In the genomic region with DNA sequence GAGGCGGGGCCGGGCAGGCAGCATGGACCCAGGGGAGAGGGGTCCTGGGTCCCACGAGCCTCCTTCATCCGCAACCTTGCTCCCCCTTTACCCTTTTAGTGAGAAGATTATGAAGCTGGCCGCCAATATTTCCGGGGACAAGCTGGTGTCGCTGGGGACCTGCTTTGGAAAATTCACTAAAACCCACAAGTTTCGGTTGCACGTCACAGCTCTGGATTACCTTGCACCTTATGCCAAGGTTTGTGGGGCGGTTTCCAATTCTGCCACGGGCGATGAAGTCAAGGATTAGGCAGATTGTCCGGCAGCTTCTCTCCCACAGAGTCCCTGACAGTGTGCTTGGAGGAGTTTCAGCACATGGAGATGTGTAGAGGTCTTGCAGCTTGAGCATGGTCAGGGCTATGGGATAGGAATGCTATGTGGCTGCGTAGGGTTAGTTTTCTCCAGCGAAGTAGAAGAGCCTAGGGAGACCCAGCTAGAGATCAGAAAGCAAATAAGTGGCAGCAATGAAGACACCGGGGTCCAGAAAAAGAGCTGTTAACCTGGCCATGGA, we compare ENCODE assay signal across 8 cellular contexts. TPM values are rescaled to one million over a fixed set of nuclear protein-coding genes. Genes with fewer than 3 reads are reported as not detected.
DNase-seq lines count a peak whose midpoint lies in the region; ATAC-seq and TF ChIP-seq lines count a peak whose summit lies in the region.

No MANE protein-coding gene starts in this region.

- H3K27ac ChIP-seq in right atrium auricular region (peak overlapping the region; percentile 91), stomach smooth muscle (ENCODE audit: low read length) (peak overlapping the region; percentile 80)

- H3K36me3 ChIP-seq in right atrium auricular region (peaks cover 21% of the 10 kb centered on the region), kidney epithelial cell (ENCODE audit: control insufficient read depth, insufficient read depth, low read length) (peaks cover 1% of the 10 kb centered on the region), stomach smooth muscle (ENCODE audit: control insufficient read depth in 2 of 2, insufficient read depth in 2 of 2, low read length in 2 of 2) (peaks cover 14 to 22% of the 10 kb centered on the region in 2 donors)

- no peaks in the 10 kb centered on the region for H3K27me3 Mint-ChIP-seq in activated naive CD8-positive, alpha-beta T cell treated with anti-CD3 and anti-CD28 coated beads for 36 hours

- no peaks in the 10 kb centered on the region for H3K9me3 Mint-ChIP-seq in activated naive CD8-positive, alpha-beta T cell treated with anti-CD3 and anti-CD28 coated beads for 36 hours

- H3K4me3 ChIP-seq in right atrium auricular region = peak overlapping the region; percentile 82 to 96
- peak overlapping the region; percentile 85 for H3K4me3 ChIP-seq in kidney epithelial cell (ENCODE audit: low read depth, low read length)
- peak overlapping the region; percentile 95 to 99 for H3K4me3 ChIP-seq in stomach smooth muscle (ENCODE audit: low read length in 2 of 2)

- H3K9me3 ChIP-seq in right atrium auricular region = no peaks in the 10 kb centered on the region
- H3K9me3 ChIP-seq in stomach smooth muscle (ENCODE audit: control insufficient read depth in 2 of 2, low read length in 2 of 2) = no peaks in the 10 kb centered on the region

- H3K36me3 Mint-ChIP-seq in activated naive CD8-positive, alpha-beta T cell treated with anti-CD3 and anti-CD28 coated beads for 36 hours = peaks cover 33% of the 10 kb centered on the region

- H3K27me3 ChIP-seq in right atrium auricular region = no peaks in the 10 kb centered on the region
- H3K27me3 ChIP-seq in kidney epithelial cell (ENCODE audit: control insufficient read depth, insufficient read depth, low read length) = no peaks in the 10 kb centered on the region
- H3K27me3 ChIP-seq in stomach smooth muscle (ENCODE audit: control insufficient read depth in 1 of 2, insufficient read depth in 2 of 2, low read length in 2 of 2) = no peaks in the 10 kb centered on the region

- peaks cover 35% of the 10 kb centered on the region for H3K4me1 Mint-ChIP-seq in activated naive CD8-positive, alpha-beta T cell treated with anti-CD3 and anti-CD28 coated beads for 36 hours

- TF ChIP-seq CTCF in right atrium auricular region (IDR thresholded peaks at IDR 0.05) = no peak
- no peak for TF ChIP-seq CTCF in kidney epithelial cell (IDR thresholded peaks at IDR 0.05; ENCODE audit: insufficient read depth, low read length, poor library complexity, severe bottlenecking)

- peak overlapping the region; percentile 96 for H3K4me3 Mint-ChIP-seq in activated naive CD8-positive, alpha-beta T cell treated with anti-CD3 and anti-CD28 coated beads for 36 hours

- intact Hi-C loops in Right ventricle myocardium superior (cut with DNase I) = no loop called here

- peak overlapping the region; percentile 87 to 96 for H3K9ac ChIP-seq in stomach smooth muscle (ENCODE audit: low read length in 2 of 2)

- DNase-seq in right atrium auricular region (ENCODE audit: low spot score) (no peak), Right ventricle myocardium superior (no peak), kidney epithelial cell (ENCODE audit: low read depth) (no peak), NCI-H69 (lab: John Stamatoyannopoulos, UW) (no peak)
- peak; percentile 39 for DNase-seq in activated naive CD8-positive, alpha-beta T cell treated with anti-CD3 and anti-CD28 coated beads for 36 hours

- peak overlapping the region; percentile 96 for H3K27ac Mint-ChIP-seq in activated naive CD8-positive, alpha-beta T cell treated with anti-CD3 and anti-CD28 coated beads for 36 hours

- no peak for ATAC-seq in Right ventricle myocardium superior (ENCODE audit: poor library complexity)
- no peak for ATAC-seq in GM18517 (IDR thresholded peaks at IDR 0.05; ENCODE audit: unreplicated experiment)
- ATAC-seq in GM18870 (IDR thresholded peaks at IDR 0.05; ENCODE audit: unreplicated experiment) = no peak

- peaks cover 0 to 28% of the 10 kb centered on the region in 2 donors for H3K4me1 ChIP-seq in right atrium auricular region
- H3K4me1 ChIP-seq in stomach smooth muscle (ENCODE audit: control insufficient read depth, insufficient read depth, low read length) = peaks cover 25% of the 10 kb centered on the region

RNA-seq across cellular contexts. Expression of a gene that starts 0.6 kb away (rescaled TPM):
- total RNA-seq in right atrium auricular region = 1 to 10 TPM; 5.9 to 6.6 TPM
- total RNA-seq in Right ventricle myocardium superior = 7.3 TPM
- total RNA-seq in activated naive CD8-positive, alpha-beta T cell treated with anti-CD3 and anti-CD28 coated beads for 36 hours = 10 to 100 TPM; 70.1 to 73.2 TPM
- total RNA-seq in kidney epithelial cell = 26.5 and 26.6 TPM in 2 replicates

RNA-seq across cellular contexts. Expression of a gene that starts 0.8 kb away (rescaled TPM):
- total RNA-seq in right atrium auricular region = 10 to 100 TPM; 24.4 to 31.8 TPM
- 22.0 TPM for total RNA-seq in Right ventricle myocardium superior
- 10 to 100 TPM; 30.2 to 31.8 TPM for total RNA-seq in activated naive CD8-positive, alpha-beta T cell treated with anti-CD3 and anti-CD28 coated beads for 36 hours
- 44.8 and 68.0 TPM in 2 replicates for total RNA-seq in kidney epithelial cell

RNA-seq across cellular contexts. Expression of a gene that starts 9.8 kb away (rescaled TPM):
- total RNA-seq in right atrium auricular region = 10 to 100 TPM; 11.8 to 12.8 TPM
- 5.6 TPM for total RNA-seq in Right ventricle myocardium superior
- 10 to 100 TPM; 33.0 to 36.4 TPM for total RNA-seq in activated naive CD8-positive, alpha-beta T cell treated with anti-CD3 and anti-CD28 coated beads for 36 hours
- total RNA-seq in kidney epithelial cell = 28.7 and 32.3 TPM in 2 replicates

RNA-seq across cellular contexts. Expression of a gene that starts 11.4 kb away (rescaled TPM):
- total RNA-seq in right atrium auricular region (not detected), Right ventricle myocardium superior (not detected), kidney epithelial cell (not detected in 2 replicates)
- total RNA-seq in activated naive CD8-positive, alpha-beta T cell treated with anti-CD3 and anti-CD28 coated beads for 36 hours = 1 to 10 TPM in 1 of 2 experiments, under 1 TPM in 1; 0.70 to 1.2 TPM

RNA-seq across cellular contexts. Expression of a gene that starts 29.0 kb away (rescaled TPM):
- total RNA-seq in right atrium auricular region (10 to 100 TPM; 25.4 to 36.4 TPM), Right ventricle myocardium superior (28.6 TPM), kidney epithelial cell (38.1 and 42.2 TPM in 2 replicates)
- total RNA-seq in activated naive CD8-positive, alpha-beta T cell treated with anti-CD3 and anti-CD28 coated beads for 36 hours = 10 to 100 TPM; 27.0 to 28.6 TPM
